10 cellular contexts compared by ENCODE assay signal in genomic region chr9:70574222-70574837, GRCh38.
A peak's percentile ranks its signal among the peaks of the same experiment; 100 is the strongest.
DNase-seq lines count a peak whose midpoint lies in the region; ATAC-seq and TF ChIP-seq lines count a peak whose summit lies in the region.
"Had no signal": no experiment of that assay in that cellular context is flagged by ENCODE, and none has a peak within 500 bp of the region (broad histone marks: within the 10 kb centered on the region; RNA-seq: fewer than 3 reads in every experiment).

No MANE protein-coding gene starts in this region.

- H2AFZ ChIP-seq in smooth muscle cell (ENCODE audit: low read depth), result peak overlapping the region; percentile 44

- H3K27ac ChIP-seq in layer of hippocampus (ENCODE audit: low read depth, low read length) (peak overlapping the region; percentile 6), smooth muscle cell (ENCODE audit: low read depth) (peak overlapping the region; percentile 33)

- H3K4me3 ChIP-seq in smooth muscle cell, result no peak overlapping the region

- H3K9me3 ChIP-seq in smooth muscle cell (replicated peaks; ENCODE audit: low read depth), result no peaks in the 10 kb centered on the region

- no peaks in the 10 kb centered on the region for H3K4me1 ChIP-seq in smooth muscle cell (ENCODE audit: low read depth)

- no peak overlapping the region for H3K4me3 Mint-ChIP-seq in chondrocyte (ENCODE audit: unreplicated experiment)

- ATAC-seq in HG02852 (IDR thresholded peaks at IDR 0.05; ENCODE audit: unreplicated experiment), result no peak

- no peak overlapping the region for H3K4me2 ChIP-seq in smooth muscle cell

- WGBS in smooth muscle cell (ENCODE audit: low lambda C conversion rate), result 31% methylated on average over 2 of the region's 2 CpGs

- H3K36me3 Mint-ChIP-seq in chondrocyte (ENCODE audit: low read depth), result no peaks in the 10 kb centered on the region

- peak; percentile 79 for DNase-seq in NCI-H1092 treated with DMSO at 0.1 percent for 48 hours (lab: John Stamatoyannopoulos, UW)
- no peak for DNase-seq in chondrocyte (ENCODE audit: low spot score)
- DNase-seq in smooth muscle cell (lab: John Stamatoyannopoulos, UW; ENCODE audit: unreplicated experiment), result no peak
- DNase-seq in DMS114 treated with DMSO at 0.1 percent for 48 hours (lab: John Stamatoyannopoulos, UW; ENCODE audit: unreplicated experiment), result no peak
- DNase-seq in SK-N-DZ (ENCODE audit: low spot score), result no peak
- no peak for DNase-seq in SHP77 treated with DMSO at 0.1 percent for 48 hours (lab: John Stamatoyannopoulos, UW)
- DNase-seq: effector CD8-positive, alpha-beta T cell; NCI-H524 had no signal

- H3K79me2 ChIP-seq in smooth muscle cell (ENCODE audit: low read depth), result no peaks in the 10 kb centered on the region

- H3K4me1 Mint-ChIP-seq in chondrocyte (ENCODE audit: low read depth), result peaks cover 27% of the 10 kb centered on the region

- no peaks in the 10 kb centered on the region for H4K20me1 ChIP-seq in smooth muscle cell (ENCODE audit: low read depth)

- H3K9ac ChIP-seq in smooth muscle cell (ENCODE audit: low read depth), result no peak overlapping the region

- TF ChIP-seq CTCF in chondrocyte (IDR thresholded peaks at IDR 0.05), result peak; percentile 32
- TF ChIP-seq CTCF in smooth muscle cell (IDR thresholded peaks at IDR 0.05; ENCODE audit: borderline replicate concordance, insufficient read depth, poor library complexity, severe bottlenecking), result no peak

- H3K9me3 Mint-ChIP-seq in chondrocyte (ENCODE audit: low read depth), result no peaks in the 10 kb centered on the region

- H3F3A ChIP-seq in smooth muscle cell (ENCODE audit: low read depth), result no peaks in the 10 kb centered on the region

- H3K27me3 Mint-ChIP-seq in chondrocyte (ENCODE audit: low read depth), result peaks cover 2% of the 10 kb centered on the region

- peak overlapping the region; percentile 67 for H3K27ac Mint-ChIP-seq in chondrocyte (ENCODE audit: unreplicated experiment)

- no peaks in the 10 kb centered on the region for H3K27me3 ChIP-seq in layer of hippocampus (ENCODE audit: control insufficient read depth, insufficient read depth, low read length)
- H3K27me3 ChIP-seq in smooth muscle cell (ENCODE audit: low read depth), result no peaks in the 10 kb centered on the region

- H3K36me3 ChIP-seq in smooth muscle cell (ENCODE audit: low read depth), result no peaks in the 10 kb centered on the region
